ENCODE assay signal across 21 cellular contexts in the genomic region with DNA sequence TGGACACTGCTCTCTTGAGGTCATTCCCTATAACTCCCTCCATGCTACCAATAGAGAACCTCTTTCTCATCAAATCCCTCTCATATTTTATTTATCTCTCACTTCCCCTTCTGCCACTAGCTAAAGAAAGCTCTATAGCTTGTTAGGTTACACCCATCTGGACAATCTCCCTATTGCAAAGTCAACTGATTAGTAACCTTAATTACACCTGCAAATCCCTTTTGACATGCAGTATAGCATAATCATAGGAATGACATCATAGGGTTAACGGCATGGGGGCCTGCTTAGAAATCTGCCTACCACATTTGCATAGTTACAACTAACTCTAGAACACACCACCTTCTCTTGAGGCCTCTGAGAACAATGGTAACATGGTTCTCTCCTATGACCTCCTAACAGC.
DNase-seq lines count a peak whose midpoint lies in the region; TF ChIP-seq lines count a peak whose summit lies in the region.
"Had no signal": no experiment of that assay in that cellular context is flagged by ENCODE, and none has a peak within 500 bp of the region (broad histone marks: within the 10 kb centered on the region; RNA-seq: fewer than 3 reads in every experiment).

No MANE protein-coding gene starts in this region.

- no peak for TF ChIP-seq EP300 in stomach (IDR thresholded peaks at IDR 0.05)

- 70 to 71% methylated on average over 1 of the region's 1 CpG for WGBS in esophagus, 2 donors
- 38 to 74% (median 53%) methylated on average over 1 of the region's 1 CpG for WGBS in stomach, 5 donors

- H3K9me3 ChIP-seq in OCI-LY1 (ENCODE audit: low read length) = no peaks in the 10 kb centered on the region
- H3K9me3 ChIP-seq in esophagus (ENCODE audit: control insufficient read depth in 2 of 2, insufficient read depth in 1 of 2, low read depth in 1 of 2, low read length in 1 of 2) = no peaks in the 10 kb centered on the region
- peaks cover 0 to 2% (median 0%) of the 10 kb centered on the region in 4 donors for H3K9me3 ChIP-seq in stomach

- no peaks in the 10 kb centered on the region for H3K27me3 ChIP-seq in OCI-LY1 (ENCODE audit: insufficient read depth, low read length)
- H3K27me3 ChIP-seq in esophagus (ENCODE audit: control insufficient read depth in 1 of 2, insufficient read depth in 2 of 2, low read length in 2 of 2) = no peaks in the 10 kb centered on the region
- H3K27me3 ChIP-seq in stomach = no peaks in the 10 kb centered on the region
- H3K27me3 ChIP-seq: SJSA1 had no signal

- BruUV-seq in Calu3 (replicated peaks; lab: Mats Ljungman, UMichigan) = no TSS peak

- intact Hi-C loops in Calu3 (cut with micrococcal nuclease; ENCODE audit: unreplicated experiment) (no loop called here), stomach (cut with DNase I; ENCODE audit: low total_unique reads) (no loop called here), CD14-positive monocyte (cut with micrococcal nuclease) (no loop called here)

- H2AFZ ChIP-seq in OCI-LY1 (ENCODE audit: low read length) = no peak overlapping the region

- peaks cover 100% of the 10 kb centered on the region for H3K4me1 ChIP-seq in OCI-LY1 (ENCODE audit: insufficient read depth, low read length, severe bottlenecking)
- no peaks in the 10 kb centered on the region for H3K4me1 ChIP-seq in esophagus (ENCODE audit: control insufficient read depth in 2 of 2, insufficient read depth in 2 of 2, low read length in 1 of 2)
- H3K4me1 ChIP-seq in stomach = peaks cover 0 to 21% (median 13%) of the 10 kb centered on the region in 4 donors

- no peak for TF ChIP-seq POLR2A in stomach (IDR thresholded peaks at IDR 0.05)

- H3K4me1 Mint-ChIP-seq in Calu3 (ENCODE audit: low read depth, unreplicated experiment) = peaks cover 62% of the 10 kb centered on the region
- no peaks in the 10 kb centered on the region for H3K4me1 Mint-ChIP-seq in CD14-positive monocyte
- H3K4me1 Mint-ChIP-seq: IgD-negative memory B cell had no signal

- CTCF ChIA-PET in Calu3 (lab: Charles Lee) = interaction anchor here (0.9 to 2.3 kb wide), 3 partner anchors 9 to 38 kb away, joined by 3 to 16 read pairs (median 4); no protein-coding TSS in a partner anchor

- no peaks in the 10 kb centered on the region for H3K79me2 ChIP-seq in OCI-LY1 (ENCODE audit: insufficient read depth, low read length)

- H3K27me3 Mint-ChIP-seq in Calu3 (ENCODE audit: unreplicated experiment) (no peaks in the 10 kb centered on the region), CD14-positive monocyte (ENCODE audit: low read depth in 3 of 3) (peaks cover 1 to 7% (median 4%) of the 10 kb centered on the region in 3 donors)
- H3K27me3 Mint-ChIP-seq: IgD-negative memory B cell had no signal

- H3K9me3 Mint-ChIP-seq in Calu3 (ENCODE audit: low read depth, unreplicated experiment) (peaks cover 6% of the 10 kb centered on the region), CD14-positive monocyte (peaks cover 1 to 14% (median 4%) of the 10 kb centered on the region in 7 donors)

- no peaks in the 10 kb centered on the region for H3K9me2 ChIP-seq in OCI-LY1 (ENCODE audit: low read depth, low read length)

- DNase-seq in Calu3 (no peak), stomach (no peak), CD14-positive monocyte (ENCODE audit: low spot score) (no peak), hepatic stellate cell (ENCODE audit: low spot score) (no peak), HPDE6-E6E7 (ENCODE audit: extremely low spot score) (no peak)
- DNase-seq: CD8-positive, alpha-beta T cell; DMS79 treated with DMSO at 0.1 percent for 48 hours; Kasumi-1; MM.1S; NCI-H1417; NCI-H1930; NCI-H226; NCI-H524; NCI-H82 had no signal

- H3F3A ChIP-seq in OCI-LY1 (ENCODE audit: insufficient read depth, low read length) = no peaks in the 10 kb centered on the region

- H3K36me3 ChIP-seq in OCI-LY1 (ENCODE audit: insufficient read depth, low read length) (no peaks in the 10 kb centered on the region), esophagus (ENCODE audit: control insufficient read depth in 2 of 2, insufficient read depth in 2 of 2, low read length in 1 of 2) (no peaks in the 10 kb centered on the region), stomach (no peaks in the 10 kb centered on the region)
- H3K36me3 ChIP-seq: SJSA1 had no signal

- H3K4me3 Mint-ChIP-seq in Calu3 (ENCODE audit: low read depth, unreplicated experiment) = no peak overlapping the region
- no peak overlapping the region for H3K4me3 Mint-ChIP-seq in CD14-positive monocyte
- H3K4me3 Mint-ChIP-seq: CD8-positive, alpha-beta T cell; H9; IgD-negative memory B cell had no signal

- TF ChIP-seq CTCF in Calu3 (IDR thresholded peaks at IDR 0.05; ENCODE audit: unreplicated experiment) (no peak), OCI-LY1 (IDR thresholded peaks at IDR 0.05; ENCODE audit: low read length) (no peak), stomach (IDR thresholded peaks at IDR 0.05) (no peak), CD14-positive monocyte (IDR thresholded peaks at IDR 0.05) (no peak)

- peak overlapping the region; percentile 59 for H3K4me2 ChIP-seq in OCI-LY1 (ENCODE audit: low read length)

- H4K20me1 ChIP-seq in OCI-LY1 (ENCODE audit: insufficient read depth, low read length) = no peaks in the 10 kb centered on the region

- H3K9ac ChIP-seq in OCI-LY1 (ENCODE audit: low read length) = peak overlapping the region; percentile 75

- H3K27ac Mint-ChIP-seq in Calu3 (ENCODE audit: unreplicated experiment) = peak overlapping the region; percentile 97
- H3K27ac Mint-ChIP-seq in CD14-positive monocyte = no peak overlapping the region
- H3K27ac Mint-ChIP-seq: CD8-positive, alpha-beta T cell; IgD-negative memory B cell had no signal

- H3K36me3 Mint-ChIP-seq in Calu3 (ENCODE audit: insufficient read depth, unreplicated experiment) (peaks cover 7% of the 10 kb centered on the region), CD14-positive monocyte (no peaks in the 10 kb centered on the region)
- H3K36me3 Mint-ChIP-seq: CD8-positive, alpha-beta T cell had no signal

- H3K27ac ChIP-seq in OCI-LY1 (ENCODE audit: low read depth, low read length, poor library complexity, severe bottlenecking) (peak overlapping the region; percentile 99), esophagus (ENCODE audit: low read depth in 2 of 2, low read length in 1 of 2) (peak overlapping the region; percentile 26 to 73), stomach (peak overlapping the region; percentile 52 to 88 (median 73))
- H3K27ac ChIP-seq: HL-60, SJSA1 had no signal

- H3K4me3 ChIP-seq in OCI-LY1 (ENCODE audit: low read depth, low read length, poor library complexity, severe bottlenecking) (peak overlapping the region; percentile 26), esophagus (ENCODE audit: low read depth in 1 of 2, low read length in 2 of 2) (no peak overlapping the region), stomach (no peak overlapping the region)
- H3K4me3 ChIP-seq: A549, SJSA1 had no signal
